10 cellular contexts compared by ENCODE assay signal in the genomic region with DNA sequence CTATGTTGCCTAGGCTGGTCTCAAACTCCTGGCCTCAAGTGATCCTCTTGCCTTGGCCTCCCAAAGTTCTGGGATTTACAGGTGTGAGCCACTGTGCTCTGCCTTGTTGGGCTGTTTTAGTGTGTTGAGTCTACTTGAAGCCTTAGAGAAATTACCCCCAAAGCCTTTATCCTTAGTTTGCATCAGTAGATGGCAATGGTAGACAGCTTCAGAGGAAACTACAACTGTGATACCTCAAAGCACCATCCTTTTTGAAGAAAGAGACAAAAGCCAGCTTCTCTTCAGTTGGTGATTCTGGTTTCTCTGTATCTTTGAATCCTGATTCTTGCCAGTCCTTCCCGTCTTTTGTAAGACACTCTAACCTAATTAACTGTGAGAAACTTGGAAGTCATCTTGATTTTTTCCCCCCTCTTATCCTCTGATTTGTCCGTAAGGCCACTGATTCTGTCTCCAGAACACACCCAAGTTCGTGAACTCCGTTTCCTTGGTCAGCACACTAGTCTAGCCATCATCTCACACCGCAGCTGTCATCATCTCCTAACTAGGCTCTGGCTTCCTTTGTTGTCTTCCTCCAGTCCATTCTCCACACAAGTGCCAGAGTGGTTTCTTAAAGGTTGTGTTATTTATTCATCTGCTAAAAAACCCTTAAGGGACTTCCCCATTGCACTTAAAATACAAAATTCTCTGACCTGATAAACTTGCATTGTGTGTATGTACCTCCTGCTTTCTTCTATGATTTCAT. TPM values are rescaled to one million over a fixed set of nuclear protein-coding genes. Genes with fewer than 3 reads are reported as not detected.
DNase-seq lines count a peak whose midpoint lies in the region; ATAC-seq lines count a peak whose summit lies in the region.
"Had no signal": no experiment of that assay in that cellular context is flagged by ENCODE, and none has a peak within 500 bp of the region (broad histone marks: within the 10 kb centered on the region; RNA-seq: fewer than 3 reads in every experiment).

No MANE protein-coding gene starts in this region.

- peaks cover 32% of the 10 kb centered on the region for H3K4me1 Mint-ChIP-seq in activated naive CD8-positive, alpha-beta T cell treated with anti-CD3 and anti-CD28 coated beads for 36 hours

- ATAC-seq in right cardiac atrium, result peak in 1 of 2 donors; percentile 27
- no peak for ATAC-seq in HG03439 (IDR thresholded peaks at IDR 0.05; ENCODE audit: unreplicated experiment)
- ATAC-seq in GM21717 (IDR thresholded peaks at IDR 0.05; ENCODE audit: unreplicated experiment), result no peak

- peak overlapping the region; percentile 63 for H3K27ac Mint-ChIP-seq in activated naive CD8-positive, alpha-beta T cell treated with anti-CD3 and anti-CD28 coated beads for 36 hours

- WGBS in right cardiac atrium, result 20% methylated on average over 5 of the region's 5 CpGs
- 91% methylated on average over 5 of the region's 5 CpGs for WGBS in thymus

- peaks cover 34% of the 10 kb centered on the region for H3K36me3 Mint-ChIP-seq in activated naive CD8-positive, alpha-beta T cell treated with anti-CD3 and anti-CD28 coated beads for 36 hours

- peaks cover 2% of the 10 kb centered on the region for H3K4me1 ChIP-seq in right cardiac atrium (ENCODE audit: control insufficient read depth, insufficient read depth, low read length)
- H3K4me1 ChIP-seq in thymus (ENCODE audit: control insufficient read depth, insufficient read depth, low read length), result no peaks in the 10 kb centered on the region

- H3K4me3 ChIP-seq in right cardiac atrium (ENCODE audit: low read length), result no peak overlapping the region
- no peak overlapping the region for H3K4me3 ChIP-seq in thymus (ENCODE audit: low read length)
- H3K4me3 ChIP-seq: stomach had no signal

- H3K36me3 ChIP-seq in thymus (ENCODE audit: control insufficient read depth, insufficient read depth), result peaks cover 50% of the 10 kb centered on the region

- H3K27me3 Mint-ChIP-seq in activated naive CD8-positive, alpha-beta T cell treated with anti-CD3 and anti-CD28 coated beads for 36 hours, result no peaks in the 10 kb centered on the region

- H3K27me3 ChIP-seq in right cardiac atrium (ENCODE audit: control insufficient read depth, insufficient read depth) (no peaks in the 10 kb centered on the region), thymus (ENCODE audit: control insufficient read depth, insufficient read depth) (no peaks in the 10 kb centered on the region)
- H3K27me3 ChIP-seq: stomach had no signal

- H3K9me3 ChIP-seq in right cardiac atrium (ENCODE audit: control insufficient read depth, low read length), result no peaks in the 10 kb centered on the region
- H3K9me3 ChIP-seq in thymus (ENCODE audit: control insufficient read depth), result no peaks in the 10 kb centered on the region
- H3K9me3 ChIP-seq: stomach had no signal

- H3K4me3 Mint-ChIP-seq in activated naive CD8-positive, alpha-beta T cell treated with anti-CD3 and anti-CD28 coated beads for 36 hours, result no peak overlapping the region

- in situ Hi-C loops in KBM-7 (cut with MboI; ENCODE audit: low pct_unique_long_range_greater_than_20kb, low sequenced_read_pairs), result no loop called here

- no peaks in the 10 kb centered on the region for H3K9me3 Mint-ChIP-seq in activated naive CD8-positive, alpha-beta T cell treated with anti-CD3 and anti-CD28 coated beads for 36 hours

- H3K27ac ChIP-seq in right cardiac atrium (ENCODE audit: low read length) (peak overlapping the region; percentile 52), thymus (ENCODE audit: low read depth) (peak overlapping the region; percentile 42)

- intact Hi-C loops in right cardiac atrium (cut with DNase I), result no loop called here

- peak; percentile 28 for DNase-seq in activated effector memory CD4-positive, alpha-beta T cell treated with anti-CD3 and anti-CD28 coated beads, Interleukin-2, amount 50 U/mL, for 16 hours
- DNase-seq in activated effector memory CD4-positive, alpha-beta T cell treated with Interleukin-2 at 50 U/mL for 16 hours, result no peak
- no peak for DNase-seq in activated naive CD8-positive, alpha-beta T cell treated with anti-CD3 and anti-CD28 coated beads for 36 hours
- DNase-seq in right cardiac atrium, result no peak
- DNase-seq in KBM-7, result no peak
- DNase-seq: NCI-H1048, stomach had no signal

RNA-seq across cellular contexts. Expression of a gene that starts 20.2 kb away (rescaled TPM):
- total RNA-seq in activated naive CD8-positive, alpha-beta T cell treated with anti-CD3 and anti-CD28 coated beads for 36 hours, result 100 to 1,000 TPM; 148 to 151 TPM
- total RNA-seq in right cardiac atrium, result 1,000 to 10,000 TPM; 2,744 to 3,920 (median 3,065) TPM
- polyA plus RNA-seq in right cardiac atrium, result 1,499 TPM
- 37.6 TPM for polyA plus RNA-seq in thymus

Comparison
In these comparisons a context has a peak if more than half of its experiments do, and no peak if none do; other contexts are left out.
1. RNA of a gene that starts 20.2 kb away (total RNA-seq): 2,744 to 3,920 TPM in right cardiac atrium; 148 to 151 TPM in activated naive CD8-positive, alpha-beta T cell treated with anti-CD3 and anti-CD28 coated beads for 36 hours; every median in the first group is over 10 times any median in the second.